Comparison of ENCODE assay signal across 25 cellular contexts in the genomic region with DNA sequence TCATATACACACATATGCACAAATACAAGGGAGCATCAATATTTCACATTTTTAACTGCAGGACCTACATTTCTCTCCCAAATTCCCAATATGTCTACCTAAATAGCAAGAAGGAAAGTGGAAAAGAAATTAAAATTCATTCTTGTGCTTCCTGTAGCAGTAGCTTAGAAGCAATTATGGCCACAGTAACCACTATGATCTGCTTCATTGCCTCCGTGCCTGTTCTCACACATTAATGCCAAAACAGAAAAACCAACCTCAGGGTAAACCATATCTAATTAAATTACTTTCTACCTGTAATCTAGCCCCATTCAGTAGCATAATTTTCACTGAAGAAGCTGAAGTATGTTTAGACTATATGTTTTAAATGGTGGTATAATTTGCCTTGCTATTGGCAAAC.
"Had no signal": no experiment of that assay in that cellular context is flagged by ENCODE, and none has a peak within 500 bp of the region (broad histone marks: within the 10 kb centered on the region; RNA-seq: fewer than 3 reads in every experiment).

No MANE protein-coding gene starts in this region.

- H3K27ac ChIP-seq: epithelial cell of prostate, gastrocnemius medialis, heart left ventricle, hepatocyte, left lung, neutrophil, pancreas, right lobe of liver, thoracic aorta, tibial nerve, upper lobe of left lung, uterus had no signal

- H3K9me3 ChIP-seq: gastrocnemius medialis, heart left ventricle, left lung, mucosa of descending colon, neutrophil, pancreas, right lobe of liver, thoracic aorta, tibial nerve, upper lobe of left lung, uterus had no signal

- H3K27me3 ChIP-seq: dorsolateral prefrontal cortex, gastrocnemius medialis, heart left ventricle, hepatocyte, left lung, neutrophil, pancreas, right lobe of liver, tibial nerve, upper lobe of left lung, uterus had no signal

- H3K4me1 ChIP-seq: heart left ventricle, left lung, pancreas, right lobe of liver, tibial nerve, upper lobe of left lung, uterus had no signal

- H3K4me2 ChIP-seq: hepatocyte had no signal

- FAIRE-seq: kidney, pancreas, small intestine had no signal

- H3K4me3 ChIP-seq: dorsolateral prefrontal cortex, gastrocnemius medialis, heart left ventricle, hepatocyte, left lung, mucosa of descending colon, pancreas, right lobe of liver, thoracic aorta, tibial nerve, upper lobe of left lung, uterus had no signal

- DNase-seq: cortex of kidney; dorsolateral prefrontal cortex; effector CD8-positive, alpha-beta T cell; endodermal cell; foreskin fibroblast; gastrocnemius medialis; heart left ventricle; kidney; left lung; mesenchymal stem cell; mucosa of descending colon; naive B cell; pancreas; right lobe of liver; small intestine; stimulated activated CD4-positive, alpha-beta T cell treated with anti-CD3 and anti-CD28 coated beads, Interleukin-15, amount 100 ng/mL, for 24 hours; stimulated activated CD4-positive, alpha-beta T cell treated with anti-CD3 and anti-CD28 coated beads, Interleukin-2, amount 100 ng/mL, for 48 hours; stimulated activated naive B cell treated with anti-CD40 and anti-IgM and Interleukin-4, amounts not matched to agents 10 μg/mL and 1 μg/mL and 100 μg/mL, for 72 hours; upper lobe of left lung; uterus had no signal

- H3K36me3 ChIP-seq: pancreas, right lobe of liver, uterus had no signal
